In genomic region chr4:152112887-152113286, GRCh38 we compare ENCODE assay signal across 13 cellular contexts.
DNase-seq lines count a peak whose midpoint lies in the region; ATAC-seq and TF ChIP-seq lines count a peak whose summit lies in the region.
"Had no signal": no experiment of that assay in that cellular context is flagged by ENCODE, and none has a peak within 500 bp of the region (broad histone marks: within the 10 kb centered on the region; RNA-seq: fewer than 3 reads in every experiment).

No MANE protein-coding gene starts in this region.

- no peak overlapping the region for H2BK120ac ChIP-seq in neuronal stem cell (ENCODE audit: low read depth, low read length)

- peak; percentile 87 for ATAC-seq in GM18858 (IDR thresholded peaks at IDR 0.05; ENCODE audit: unreplicated experiment)
- ATAC-seq in GM21447 (IDR thresholded peaks at IDR 0.05; ENCODE audit: unreplicated experiment) = peak; percentile 93
- ATAC-seq in HG03159 (IDR thresholded peaks at IDR 0.05; ENCODE audit: unreplicated experiment) = peak; percentile 85
- ATAC-seq: right cardiac atrium had no signal

- 87% methylated on average over 2 of the region's 2 CpGs for WGBS in esophagus muscularis mucosa
- WGBS in neuronal stem cell (ENCODE audit: extremely low coverage in 2 of 2, insufficient read length in 2 of 2, insufficient replicate concordance in 1 of 2), 2 donors = no CpG with 5 or more reads among the region's 2 CpGs

- H3K27me3 ChIP-seq in esophagus muscularis mucosa (peaks cover 0 to 2% (median 0%) of the 10 kb centered on the region in 4 donors), neuronal stem cell (ENCODE audit: control insufficient read depth in 3 of 3, insufficient read depth in 3 of 3, low read depth in 1 of 3, low read length in 3 of 3) (no peaks in the 10 kb centered on the region)
- H3K27me3 ChIP-seq: colonic mucosa had no signal

- no peak overlapping the region for H2BK12ac ChIP-seq in neuronal stem cell (ENCODE audit: low read length)

- H3K4ac ChIP-seq in neuronal stem cell (ENCODE audit: low read length) = no peak overlapping the region

- H2AFZ ChIP-seq in neuronal stem cell (ENCODE audit: low read length) = no peak overlapping the region

- H3K79me1 ChIP-seq in neuronal stem cell (ENCODE audit: low read depth, low read length) = no peaks in the 10 kb centered on the region

- TF ChIP-seq POLR2A in esophagus muscularis mucosa (IDR thresholded peaks at IDR 0.05; ENCODE audit: low read depth) = no peak

- H3K4me2 ChIP-seq in neuronal stem cell (ENCODE audit: insufficient read depth, low read length, poor library complexity, severe bottlenecking) = no peak overlapping the region
- H3K4me2 ChIP-seq: KMS-11 had no signal

- no peak overlapping the region for H4K8ac ChIP-seq in neuronal stem cell (ENCODE audit: low read depth, low read length)

- H3K36me3 ChIP-seq in esophagus muscularis mucosa (no peaks in the 10 kb centered on the region), neuronal stem cell (replicated peaks in 1 of 2; ENCODE audit: control insufficient read depth in 2 of 2, insufficient read depth in 2 of 2, low read length in 2 of 2) (no peaks in the 10 kb centered on the region)
- H3K36me3 ChIP-seq: colonic mucosa had no signal

- H2AK5ac ChIP-seq in neuronal stem cell (ENCODE audit: low read depth, low read length) = no peak overlapping the region

- no peak for TF ChIP-seq EP300 in esophagus muscularis mucosa (IDR thresholded peaks at IDR 0.05)

- TF ChIP-seq CTCF in esophagus muscularis mucosa (IDR thresholded peaks at IDR 0.05) = no peak

- H3K23ac ChIP-seq in neuronal stem cell (ENCODE audit: low read depth, low read length, poor library complexity) = no peak overlapping the region

- H3K14ac ChIP-seq in neuronal stem cell (ENCODE audit: low read length) = no peak overlapping the region

- H3K27ac ChIP-seq in esophagus muscularis mucosa (replicated peaks in 1 of 4) (no peak overlapping the region), neuronal stem cell (replicated peaks; ENCODE audit: low read length) (no peak overlapping the region)
- H3K27ac ChIP-seq: colonic mucosa, KMS-11 had no signal

- H2BK5ac ChIP-seq in neuronal stem cell (ENCODE audit: low read length) = no peak overlapping the region

- no peak overlapping the region for H4K91ac ChIP-seq in neuronal stem cell (ENCODE audit: low read depth, low read length, poor library complexity)

- H3K4me3 ChIP-seq in esophagus muscularis mucosa (no peak overlapping the region), neuronal stem cell (ENCODE audit: low read length in 2 of 2) (no peak overlapping the region)
- H3K4me3 ChIP-seq: colonic mucosa had no signal

- H3K9me3 ChIP-seq in esophagus muscularis mucosa = no peaks in the 10 kb centered on the region
- no peaks in the 10 kb centered on the region for H3K9me3 ChIP-seq in neuronal stem cell (replicated peaks in 1 of 2; ENCODE audit: control insufficient read depth in 2 of 2, insufficient read depth in 1 of 2, low read depth in 1 of 2, low read length in 2 of 2)
- H3K9me3 ChIP-seq: colonic mucosa had no signal

- H3K9ac ChIP-seq in neuronal stem cell (ENCODE audit: low read depth, low read length, poor library complexity) = no peak overlapping the region
- H3K9ac ChIP-seq: KMS-11 had no signal

- H2BK15ac ChIP-seq in neuronal stem cell (ENCODE audit: low read length) = no peak overlapping the region

- DNase-seq in esophagus muscularis mucosa (ENCODE audit: extremely low spot score) (peak; percentile 83), globus pallidus (ENCODE audit: low spot score) (no peak), posterior vena cava (ENCODE audit: low spot score) (no peak), neuronal stem cell (ENCODE audit: low spot score) (no peak)
- DNase-seq: activated T-cell treated with anti-CD3 and anti-CD28 coated beads, Interleukin-2, amount 50 U/mL, for 48 hours; colonic mucosa; DMS153; glutamatergic neuron; right cardiac atrium had no signal

- intact Hi-C loops in esophagus muscularis mucosa (cut with DNase I) (no loop called here), posterior vena cava (cut with DNase I) (no loop called here)

- H3K18ac ChIP-seq in neuronal stem cell (ENCODE audit: low read length) = no peak overlapping the region

- H3K4me1 ChIP-seq in esophagus muscularis mucosa (peaks cover 14 to 20% (median 17%) of the 10 kb centered on the region in 4 donors), neuronal stem cell (ENCODE audit: control insufficient read depth in 2 of 2, insufficient read depth in 1 of 2, low read depth in 1 of 2, low read length in 2 of 2) (no peaks in the 10 kb centered on the region)
- H3K4me1 ChIP-seq: colonic mucosa had no signal
